Comparison of ENCODE assay signal across 2 cellular contexts in genomic region chr4:37540486-37540885, GRCh38.
TF ChIP-seq lines count a peak whose summit lies in the region.

No MANE protein-coding gene starts in this region.

TF ChIP-seq in H1, 55 proteins besides CTCF, POLR2A, EP300 and RAD21 (continued from another document):
- peak; percentile 61; the same call in 1 of the 2 replicates for TF ChIP-seq TEAD4 (IDR thresholded peaks at IDR 0.05; ENCODE audit: low read depth, low read length)
- no peak for TF ChIP-seq RBBP5 (IDR thresholded peaks at IDR 0.05; ENCODE audit: borderline replicate concordance, low read depth, low read length)
- TF ChIP-seq TBP (IDR thresholded peaks at IDR 0.05; ENCODE audit: low read depth, low read length) = no peak
- no peak for TF ChIP-seq BACH1 (IDR thresholded peaks at IDR 0.05; ENCODE audit: low read length)
- no peak for TF ChIP-seq RXRA (IDR thresholded peaks at IDR 0.05; ENCODE audit: insufficient read depth, low read depth, low read length)
- peak; percentile 43 for TF ChIP-seq NANOG (IDR thresholded peaks at IDR 0.05; ENCODE audit: insufficient read depth, low read depth, low read length, poor library complexity, severe bottlenecking)
- peak; percentile 69 for TF ChIP-seq CHD7 (IDR thresholded peaks at IDR 0.05; ENCODE audit: insufficient replicate concordance, low read length)
- TF ChIP-seq SP1 (IDR thresholded peaks at IDR 0.05; ENCODE audit: low read depth, low read length) = peak; percentile 66; the same call in 1 of the 2 replicates
- TF ChIP-seq JUN (IDR thresholded peaks at IDR 0.05; ENCODE audit: low read depth, low read length) = no peak
- no peak for TF ChIP-seq CHD2 (IDR thresholded peaks at IDR 0.05; ENCODE audit: low read length)
- no peak for TF ChIP-seq SRF (IDR thresholded peaks at IDR 0.05; ENCODE audit: low read depth, low read length)
- TF ChIP-seq ASH2L (IDR thresholded peaks at IDR 0.05; ENCODE audit: low read length) = peak; percentile 40
- no peak for TF ChIP-seq E2F6 (IDR thresholded peaks at IDR 0.05)
- TF ChIP-seq CTBP2 (IDR thresholded peaks at IDR 0.05; ENCODE audit: borderline replicate concordance, insufficient read depth, insufficient read length, low read length) = no peak
- TF ChIP-seq SUZ12 (IDR thresholded peaks at IDR 0.05; ENCODE audit: low read length) = no peak
- TF ChIP-seq SP2 (IDR thresholded peaks at IDR 0.05; ENCODE audit: low read length) = no peak
- no peak for TF ChIP-seq EZH2 (IDR thresholded peaks at IDR 0.05; ENCODE audit: low read depth, low read length, severe bottlenecking)
TF ChIP-seq in H1: peak in this region for 8.

TF ChIP-seq in SK-N-SH treated with all-trans-retinoic acid at 6 μM for 48 hours, 23 proteins besides CTCF, POLR2A, EP300 and RAD21:
- TF ChIP-seq PATZ1 (CRISPR knock-in tag; IDR thresholded peaks at IDR 0.05; ENCODE audit: borderline replicate concordance) = no peak
- TF ChIP-seq BACH2 (CRISPR knock-in tag; IDR thresholded peaks at IDR 0.05; ENCODE audit: borderline replicate concordance) = no peak
